ENCODE assay signal across 8 cellular contexts in the genomic region with DNA sequence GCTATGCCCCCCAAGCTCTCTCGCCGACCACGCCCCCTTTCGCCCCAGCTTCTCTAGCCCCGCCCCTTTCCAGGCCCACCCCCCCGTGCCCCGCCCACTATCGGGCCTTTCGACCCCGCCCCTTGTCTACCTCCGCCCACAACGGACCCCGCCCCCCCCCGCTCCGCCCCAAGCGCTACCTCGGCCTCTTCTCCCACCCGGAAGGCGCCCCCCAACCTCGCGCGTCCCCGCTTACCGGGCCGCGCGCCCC. TPM values are rescaled to one million over a fixed set of nuclear protein-coding genes. Genes with fewer than 3 reads are reported as not detected.
DNase-seq lines count a peak whose midpoint lies in the region; ATAC-seq and TF ChIP-seq lines count a peak whose summit lies in the region.

No MANE protein-coding gene starts in this region.

- H3K4me1 ChIP-seq in heart left ventricle = peaks cover 3 to 73% (median 50%) of the 10 kb centered on the region in 12 donors

- peak overlapping the region; percentile 54 to 88 (median 84) for H3K27ac ChIP-seq in heart left ventricle

- H3K27me3 ChIP-seq in heart left ventricle = no peaks in the 10 kb centered on the region

- no peak for TF ChIP-seq CTCF in heart left ventricle (IDR thresholded peaks at IDR 0.05)

- peak overlapping the region; percentile 24 to 77 (median 62) for H3K4me3 ChIP-seq in heart left ventricle

- ATAC-seq in activated CD8-positive, alpha-beta T cell treated with anti-CD3 and anti-CD28 coated beads, Interleukin-2, amount 10 ng/mL, durations not matched to agents 7 days and 5 days = no peak
- ATAC-seq in heart left ventricle (peak in 2 of 4 donors; percentile 1 to 4), sciatic nerve (peak; percentile 0)

- CTCF ChIA-PET in activated CD8-positive, alpha-beta T cell treated with anti-CD3 and anti-CD28 coated beads, Interleukin-2, amount 10 ng/mL, durations not matched to agents 7 days and 5 days (lab: Charles Lee) = interaction anchor here (1.0 to 4.6 kb wide), 10 partner anchors 18 to 266 kb away, joined by 3 to 36 read pairs (median 4); partner anchors contain the start of gene CUTA

- H3K36me3 ChIP-seq in heart left ventricle = peaks cover 0 to 35% (median 27%) of the 10 kb centered on the region in 9 donors

- peak overlapping the region; percentile 68 for H3K27ac Mint-ChIP-seq in activated CD8-positive, alpha-beta T cell treated with anti-CD3 and anti-CD28 coated beads, Interleukin-2, amount 10 ng/mL, durations not matched to agents 7 days and 5 days

- POLR2A ChIA-PET in activated CD8-positive, alpha-beta T cell treated with anti-CD3 and anti-CD28 coated beads, Interleukin-2, amount 10 ng/mL, durations not matched to agents 7 days and 5 days (lab: Charles Lee) = interaction anchor here (0.7 to 4.0 kb wide), 9 partner anchors 16 to 346 kb away, joined by 3 to 34 read pairs (median 4); partner anchors contain the start of genes PFDN6, PHF1, RGL2 and RPS18

- DNase-seq in DMS153 treated with DMSO at 0.1 percent for 48 hours (lab: John Stamatoyannopoulos, UW; ENCODE audit: unreplicated experiment) = peak; percentile 17
- DNase-seq in DMS153 (lab: John Stamatoyannopoulos, UW) = no peak
- no peak for DNase-seq in activated CD8-positive, alpha-beta T cell treated with anti-CD3 and anti-CD28 coated beads, Interleukin-2, amount 10 ng/mL, durations not matched to agents 7 days and 5 days
- DNase-seq in heart left ventricle = peak in 1 of 5 donors; percentile 74
- peak; percentile 87 for DNase-seq in sciatic nerve (ENCODE audit: low spot score)
- no peak for DNase-seq in CD1c-positive myeloid dendritic cell (ENCODE audit: extremely low spot score)
- DNase-seq in posterior cingulate gyrus = no peak
- DNase-seq in NCI-H1417 treated with DMSO at 0.1 percent for 48 hours (lab: John Stamatoyannopoulos, UW) = no peak

- H3K36me3 Mint-ChIP-seq in activated CD8-positive, alpha-beta T cell treated with anti-CD3 and anti-CD28 coated beads, Interleukin-2, amount 10 ng/mL, durations not matched to agents 7 days and 5 days (ENCODE audit: low read depth) = peaks cover 82% of the 10 kb centered on the region

- H3K9me3 ChIP-seq in heart left ventricle = no peaks in the 10 kb centered on the region

- H3K4me3 Mint-ChIP-seq in activated CD8-positive, alpha-beta T cell treated with anti-CD3 and anti-CD28 coated beads, Interleukin-2, amount 10 ng/mL, durations not matched to agents 7 days and 5 days = peak overlapping the region; percentile 71

- TF ChIP-seq POLR2A in heart left ventricle (IDR thresholded peaks at IDR 0.05) = no peak

- 2 to 3% (median 2%) methylated on average over 12 to 27 of the region's 27 CpGs for WGBS in heart left ventricle, 4 donors

- peaks cover 81% of the 10 kb centered on the region for H3K4me1 Mint-ChIP-seq in activated CD8-positive, alpha-beta T cell treated with anti-CD3 and anti-CD28 coated beads, Interleukin-2, amount 10 ng/mL, durations not matched to agents 7 days and 5 days (ENCODE audit: low read depth)

- H3K27me3 Mint-ChIP-seq in activated CD8-positive, alpha-beta T cell treated with anti-CD3 and anti-CD28 coated beads, Interleukin-2, amount 10 ng/mL, durations not matched to agents 7 days and 5 days (ENCODE audit: low read depth) = no peaks in the 10 kb centered on the region

- no peaks in the 10 kb centered on the region for H3K9me3 Mint-ChIP-seq in activated CD8-positive, alpha-beta T cell treated with anti-CD3 and anti-CD28 coated beads, Interleukin-2, amount 10 ng/mL, durations not matched to agents 7 days and 5 days (ENCODE audit: insufficient read depth)

- intact Hi-C loops in heart left ventricle (cut with DNase I) = no loop called here
- intact Hi-C loops in sciatic nerve (cut with DNase I) = no loop called here
- intact Hi-C loops in posterior cingulate gyrus (cut with DNase I) = loop anchor here (10.0 kb wide), 1 partner anchor 97 kb away; the partner anchor contains the start of genes CUTA and PHF1

RNA-seq across cellular contexts. Expression of gene ZBTB22, which starts 0.2 kb away (rescaled TPM):
- 10 to 100 TPM; 10.7 to 11.1 TPM for total RNA-seq in activated CD8-positive, alpha-beta T cell treated with anti-CD3 and anti-CD28 coated beads, Interleukin-2, amount 10 ng/mL, durations not matched to agents 7 days and 5 days
- total RNA-seq in heart left ventricle (10 to 100 TPM; 10.9 to 22.1 (median 14.0) TPM), sciatic nerve (23.2 TPM)
- 10 to 100 TPM in 1 of 2 donors, 1 to 10 TPM in 1; 7.5 to 15.5 TPM for polyA plus RNA-seq in heart left ventricle

RNA-seq across cellular contexts. Expression of gene TAPBP, which starts 3.5 kb away (rescaled TPM):
- 100 to 1,000 TPM; 245 to 252 TPM for total RNA-seq in activated CD8-positive, alpha-beta T cell treated with anti-CD3 and anti-CD28 coated beads, Interleukin-2, amount 10 ng/mL, durations not matched to agents 7 days and 5 days
- total RNA-seq in heart left ventricle = 100 to 1,000 TPM in 5 of 9 donors, 10 to 100 TPM in 4; 51.6 to 248 (median 107) TPM
- polyA plus RNA-seq in heart left ventricle = 10 to 100 TPM; 28.3 to 36.9 TPM
- total RNA-seq in sciatic nerve = 85.5 TPM

RNA-seq across cellular contexts. Expression of gene DAXX, which starts 5.4 kb away (rescaled TPM):
- total RNA-seq in activated CD8-positive, alpha-beta T cell treated with anti-CD3 and anti-CD28 coated beads, Interleukin-2, amount 10 ng/mL, durations not matched to agents 7 days and 5 days = 100 to 1,000 TPM; 112 to 114 TPM
- total RNA-seq in heart left ventricle (10 to 100 TPM; 15.6 to 46.4 (median 18.7) TPM), sciatic nerve (35.9 TPM)
- 10 to 100 TPM; 13.8 to 30.8 TPM for polyA plus RNA-seq in heart left ventricle

RNA-seq across cellular contexts. Expression of gene RGL2, which starts 18.6 kb away (rescaled TPM):
- 10 to 100 TPM; 50.8 to 58.2 TPM for total RNA-seq in activated CD8-positive, alpha-beta T cell treated with anti-CD3 and anti-CD28 coated beads, Interleukin-2, amount 10 ng/mL, durations not matched to agents 7 days and 5 days
- 10 to 100 TPM; 39.3 to 61.1 (median 48.4) TPM for total RNA-seq in heart left ventricle
- 10 to 100 TPM; 34.9 to 67.8 TPM for polyA plus RNA-seq in heart left ventricle
- total RNA-seq in sciatic nerve = 83.5 TPM

RNA-seq across cellular contexts. Expression of gene PFDN6, which starts 27.9 kb away (rescaled TPM):
- total RNA-seq in activated CD8-positive, alpha-beta T cell treated with anti-CD3 and anti-CD28 coated beads, Interleukin-2, amount 10 ng/mL, durations not matched to agents 7 days and 5 days = 10 to 100 TPM; 72.0 to 78.4 TPM
- total RNA-seq in heart left ventricle (10 to 100 TPM; 29.2 to 62.2 (median 43.2) TPM), sciatic nerve (27.1 TPM)
- 100 to 1,000 TPM; 243 to 287 TPM for polyA plus RNA-seq in heart left ventricle

Comparison
In these comparisons a context has a peak if more than half of its experiments do, and no peak if none do; other contexts are left out.
1. DNase-seq: peak in DMS153 treated with DMSO at 0.1 percent for 48 hours (single experiment) and sciatic nerve (single experiment); none in DMS153 (single experiment), activated CD8-positive, alpha-beta T cell treated with anti-CD3 and anti-CD28 coated beads, Interleukin-2, amount 10 ng/mL, durations not matched to agents 7 days and 5 days (single experiment), CD1c-positive myeloid dendritic cell (single experiment), posterior cingulate gyrus (0 of 10) and NCI-H1417 treated with DMSO at 0.1 percent for 48 hours (single experiment).